In genomic region chr19:38135150-38135998, GRCh38 we compare ENCODE assay signal across 15 cellular contexts.
DNase-seq lines count a peak whose midpoint lies in the region; ATAC-seq, FAIRE-seq and TF ChIP-seq lines count a peak whose summit lies in the region.
"Had no signal": no experiment of that assay in that cellular context is flagged by ENCODE, and none has a peak within 500 bp of the region (broad histone marks: within the 10 kb centered on the region; RNA-seq: fewer than 3 reads in every experiment).

No MANE protein-coding gene starts in this region.

- POLR2A ChIA-PET in Panc1 (lab: Charles Lee), result no interaction called here

- H3K36me3 Mint-ChIP-seq in neural progenitor cell, result peaks cover 11% of the 10 kb centered on the region

- peaks cover 2% of the 10 kb centered on the region for H3K27me3 Mint-ChIP-seq in neural progenitor cell (ENCODE audit: insufficient read depth, low read depth)
- H3K27me3 Mint-ChIP-seq: dendritic cell treated with granulocyte-macrophage colony-stimulating factor and Interleukin-4, amounts not matched to agents 40 ng/mL and 50 ng/mL, for 4 days; naive thymus-derived CD8-positive, alpha-beta T cell had no signal

- no peak overlapping the region for H3K27ac Mint-ChIP-seq in neural progenitor cell
- H3K27ac Mint-ChIP-seq: dendritic cell treated with granulocyte-macrophage colony-stimulating factor and Interleukin-4, amounts not matched to agents 40 ng/mL and 50 ng/mL, for 4 days; naive thymus-derived CD8-positive, alpha-beta T cell had no signal

- 85 to 88% methylated on average over 19 to 21 of the region's 21 CpGs for WGBS in GM23248 (ENCODE audit: low coverage in 1 of 2, low lambda C conversion rate in 2 of 2, missing lambda C conversion rate in 2 of 2), 2 experiments
- 42 to 65% methylated on average over 13 to 14 of the region's 21 CpGs for WGBS in esophagus squamous epithelium, 2 donors

- DNase-seq in GM23248 (peak; percentile 5), Panc1 (ENCODE audit: low read depth, low spot score) (no peak), esophagus squamous epithelium (lab: John Stamatoyannopoulos, UW) (no peak), neural progenitor cell (ENCODE audit: low spot score) (peak; percentile 26), RCC 7860 (ENCODE audit: low spot score) (no peak), WERI-Rb-1 (no peak), kidney (no peak)
- DNase-seq in NK-92 treated with Interleukin-12 subunit alpha and Interleukin-12 subunit beta, amount 100 ng/mL, for 24 hours (lab: John Stamatoyannopoulos, UW), result no peak
- DNase-seq: hippocampal formation had no signal

- H3K4me2 ChIP-seq in GM23248 (ENCODE audit: unreplicated experiment) (no peak overlapping the region), neural progenitor cell (no peak overlapping the region)
- H3K4me2 ChIP-seq: SK-N-SH had no signal

- no TSS peak for BruUV-seq in Panc1 (replicated peaks; lab: Mats Ljungman, UMichigan)

- no peak for TF ChIP-seq POLR2A in esophagus squamous epithelium (IDR thresholded peaks at IDR 0.05)

- TF ChIP-seq CTCF in Panc1 (IDR thresholded peaks at IDR 0.05) (no peak), esophagus squamous epithelium (IDR thresholded peaks at IDR 0.05) (no peak), neural progenitor cell (IDR thresholded peaks at IDR 0.05) (no peak), WERI-Rb-1 (IDR thresholded peaks at IDR 0.05; ENCODE audit: low read depth, low read length) (no peak), kidney (IDR thresholded peaks at IDR 0.05; ENCODE audit: borderline replicate concordance, extremely low read depth, insufficient read depth) (no peak)

- no peaks in the 10 kb centered on the region for H3K9me2 ChIP-seq in GM23248 (ENCODE audit: insufficient read depth)
- H3K9me2 ChIP-seq: SK-N-SH had no signal

- H3K27ac ChIP-seq in GM23248, result no peak overlapping the region
- H3K27ac ChIP-seq in Panc1 (ENCODE audit: low read length), result no peak overlapping the region
- peak overlapping the region; percentile 7 to 75 (median 60) for H3K27ac ChIP-seq in esophagus squamous epithelium
- H3K27ac ChIP-seq in neural progenitor cell, result no peak overlapping the region
- H3K27ac ChIP-seq in WERI-Rb-1, result no peak overlapping the region
- H3K27ac ChIP-seq in kidney (ENCODE audit: low read depth in 2 of 2, low read length in 2 of 2), result no peak overlapping the region
- H3K27ac ChIP-seq: esophagus muscularis mucosa had no signal

- H3K9me3 Mint-ChIP-seq in neural progenitor cell, result no peaks in the 10 kb centered on the region
- H3K9me3 Mint-ChIP-seq: dendritic cell treated with granulocyte-macrophage colony-stimulating factor and Interleukin-4, amounts not matched to agents 40 ng/mL and 50 ng/mL, for 4 days; naive thymus-derived CD8-positive, alpha-beta T cell had no signal

- H3K27me3 ChIP-seq in GM23248 (replicated peaks; ENCODE audit: insufficient read depth) (no peaks in the 10 kb centered on the region), Panc1 (ENCODE audit: control insufficient read depth, insufficient read depth, low read length) (no peaks in the 10 kb centered on the region), esophagus squamous epithelium (no peaks in the 10 kb centered on the region), neural progenitor cell (no peaks in the 10 kb centered on the region), WERI-Rb-1 (ENCODE audit: insufficient read depth, low read depth, severe bottlenecking) (no peaks in the 10 kb centered on the region)
- H3K27me3 ChIP-seq: esophagus muscularis mucosa had no signal

- no peak overlapping the region for H3K4me3 ChIP-seq in GM23248
- no peak overlapping the region for H3K4me3 ChIP-seq in Panc1 (ENCODE audit: low read depth in 2 of 2, low read length in 2 of 2)
- H3K4me3 ChIP-seq in esophagus squamous epithelium, result no peak overlapping the region
- H3K4me3 ChIP-seq in neural progenitor cell, result no peak overlapping the region
- no peak overlapping the region for H3K4me3 ChIP-seq in WERI-Rb-1 (ENCODE audit: low read depth, low read length)
- H3K4me3 ChIP-seq in kidney (ENCODE audit: low read length in 2 of 2), result no peak overlapping the region
- H3K4me3 ChIP-seq: esophagus muscularis mucosa had no signal

- peak; percentile 39; the same call in 1 of the 2 replicates for ATAC-seq in Panc1
- ATAC-seq: naive thymus-derived CD8-positive, alpha-beta T cell had no signal

- H3K9me3 ChIP-seq in GM23248 (ENCODE audit: low read depth), result no peaks in the 10 kb centered on the region
- H3K9me3 ChIP-seq in Panc1 (ENCODE audit: control insufficient read depth, insufficient read depth, low read depth, low read length), result no peaks in the 10 kb centered on the region
- H3K9me3 ChIP-seq in esophagus squamous epithelium, result no peaks in the 10 kb centered on the region
- no peaks in the 10 kb centered on the region for H3K9me3 ChIP-seq in neural progenitor cell (ENCODE audit: low read depth)
- H3K9me3 ChIP-seq in WERI-Rb-1 (ENCODE audit: severe bottlenecking), result no peaks in the 10 kb centered on the region
- H3K9me3 ChIP-seq in kidney (ENCODE audit: control insufficient read depth in 1 of 2, low read length in 2 of 2), result no peaks in the 10 kb centered on the region
- H3K9me3 ChIP-seq: esophagus muscularis mucosa, SK-N-SH had no signal

- no peak for FAIRE-seq in RCC 7860 (lab: Jason Lieb, UNC)
- no peak for FAIRE-seq in kidney (lab: Jason Lieb, UNC)
- FAIRE-seq: G401.6, GM12891 had no signal

- H3K4me3 Mint-ChIP-seq in neural progenitor cell, result no peak overlapping the region
- H3K4me3 Mint-ChIP-seq: dendritic cell treated with granulocyte-macrophage colony-stimulating factor and Interleukin-4, amounts not matched to agents 40 ng/mL and 50 ng/mL, for 4 days; naive thymus-derived CD8-positive, alpha-beta T cell had no signal

- in situ Hi-C loops in GM23248 (cut with MboI) (no loop called here), Panc1 (cut with HindIII; ENCODE audit: low pct_unique_long_range_greater_than_20kb, low sequenced_read_pairs) (no loop called here)

- intact Hi-C loops in Panc1 (cut with micrococcal nuclease; ENCODE audit: unreplicated experiment) (no loop called here), esophagus squamous epithelium (cut with DNase I) (no loop called here), kidney (cut with DNase I) (no loop called here)

- H3K79me2 ChIP-seq in GM23248 (ENCODE audit: insufficient read depth) (no peaks in the 10 kb centered on the region), neural progenitor cell (ENCODE audit: low read depth) (no peaks in the 10 kb centered on the region)

- H3K9ac ChIP-seq in GM23248 (no peak overlapping the region), neural progenitor cell (no peak overlapping the region), kidney (ENCODE audit: low read length in 2 of 2) (no peak overlapping the region)
- H3K9ac ChIP-seq: SK-N-SH had no signal

- no peaks in the 10 kb centered on the region; the same call in 1 of the 2 replicates for H3K36me3 ChIP-seq in GM23248 (ENCODE audit: low read depth)
- no peaks in the 10 kb centered on the region for H3K36me3 ChIP-seq in Panc1 (ENCODE audit: control insufficient read depth, insufficient read depth, low read length)
- H3K36me3 ChIP-seq in esophagus squamous epithelium, result peaks cover 0 to 25% (median 0%) of the 10 kb centered on the region in 3 donors
- no peaks in the 10 kb centered on the region for H3K36me3 ChIP-seq in neural progenitor cell
- H3K36me3 ChIP-seq in WERI-Rb-1, result no peaks in the 10 kb centered on the region; the same call in 1 of the 2 replicates
- no peaks in the 10 kb centered on the region for H3K36me3 ChIP-seq in kidney (ENCODE audit: control insufficient read depth in 1 of 2, insufficient read depth in 2 of 2, low read length in 2 of 2)

- H3F3A ChIP-seq in GM23248 (ENCODE audit: insufficient read depth) (0 out of 2 replicates have a peak, but pooled peaks cover 6% of the 10 kb centered on the region), neural progenitor cell (ENCODE audit: low read depth) (no peaks in the 10 kb centered on the region)

- no peak overlapping the region for H2AFZ ChIP-seq in GM23248
- no peak overlapping the region for H2AFZ ChIP-seq in neural progenitor cell (replicated peaks)

- H3K4me1 ChIP-seq in GM23248 (ENCODE audit: insufficient read depth) (no peaks in the 10 kb centered on the region), Panc1 (ENCODE audit: control insufficient read depth, insufficient read depth, low read length) (no peaks in the 10 kb centered on the region), esophagus squamous epithelium (peaks cover 0 to 14% (median 0%) of the 10 kb centered on the region in 3 donors), neural progenitor cell (no peaks in the 10 kb centered on the region), kidney (ENCODE audit: control insufficient read depth in 1 of 2, insufficient read depth in 1 of 2, low read depth in 1 of 2, low read length in 2 of 2) (no peaks in the 10 kb centered on the region)
- H3K4me1 ChIP-seq: esophagus muscularis mucosa had no signal

- peaks cover 4% of the 10 kb centered on the region for H3K4me1 Mint-ChIP-seq in neural progenitor cell

- H4K20me1 ChIP-seq in GM23248 (ENCODE audit: insufficient read depth) (no peaks in the 10 kb centered on the region), neural progenitor cell (ENCODE audit: low read depth) (no peaks in the 10 kb centered on the region)

- CTCF ChIA-PET in Panc1 (lab: Charles Lee), result interaction anchor here (0.5 to 1.2 kb wide), 6 partner anchors 8 to 233 kb away, joined by 3 to 8 read pairs (median 4); no protein-coding TSS in a partner anchor

Comparison
In these comparisons a context has a peak if more than half of its experiments do, and no peak if none do; other contexts are left out.
1. DNase-seq: peak in GM23248 (single experiment) and neural progenitor cell (single experiment); none in Panc1 (single experiment), esophagus squamous epithelium (single experiment), RCC 7860 (single experiment), NK-92 treated with Interleukin-12 subunit alpha and Interleukin-12 subunit beta, amount 100 ng/mL, for 24 hours (single experiment), WERI-Rb-1 (single experiment) and kidney (single experiment).
2. H3K27ac ChIP-seq: peak in esophagus squamous epithelium (4 of 4); none in GM23248 (single experiment), Panc1 (single experiment), neural progenitor cell (single experiment), WERI-Rb-1 (single experiment) and kidney (0 of 2).